1 cellular context compared by ENCODE assay signal in the genomic region with DNA sequence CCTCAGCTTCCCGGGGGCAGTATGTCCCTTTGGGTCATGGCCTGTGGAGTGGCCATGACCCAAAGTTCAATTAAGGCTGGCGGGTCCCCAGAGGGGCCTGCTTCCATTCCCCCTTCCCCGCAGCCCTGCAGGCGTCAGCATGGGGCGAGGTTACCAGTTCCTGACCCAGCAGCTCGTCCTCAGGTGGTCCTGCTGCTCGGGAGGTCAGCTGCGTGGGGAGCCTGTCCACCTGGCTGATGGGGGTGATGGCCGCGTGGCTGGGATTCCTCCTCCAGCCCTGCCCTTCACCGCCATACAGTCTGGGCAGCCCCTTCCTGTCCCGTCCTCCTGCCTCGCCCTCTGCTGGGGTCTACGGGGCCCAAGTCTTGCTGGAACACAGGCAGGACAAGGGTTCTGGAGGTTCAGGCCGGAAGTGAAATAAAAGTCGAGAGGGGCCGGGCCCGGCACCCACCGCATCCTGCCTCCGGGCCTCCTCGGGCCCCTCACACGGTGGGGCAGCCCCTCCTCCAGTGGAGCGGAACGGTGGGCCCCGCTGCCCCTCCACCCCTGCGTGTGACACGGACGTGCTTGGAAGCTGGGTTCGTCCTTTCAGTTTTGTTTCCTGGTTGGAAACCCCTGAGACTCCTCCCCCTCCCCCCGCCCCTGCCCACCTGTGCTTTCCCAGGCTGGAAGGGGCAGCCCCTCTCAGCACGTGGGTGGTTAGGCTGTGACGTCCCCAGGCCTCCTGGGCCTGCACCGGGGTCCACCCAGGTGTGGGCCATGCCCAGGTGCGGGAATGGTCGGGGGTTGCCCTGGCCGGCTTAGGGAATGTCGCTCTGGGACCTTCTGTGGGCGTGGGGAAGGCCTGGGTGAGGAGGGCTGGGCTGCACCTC.
TF ChIP-seq lines count a peak whose summit lies in the region.

No MANE protein-coding gene starts in this region.

TF ChIP-seq in HEK293, 187 proteins besides CTCF, POLR2A, EP300 and RAD21 (continued from another document):
- peak; percentile 76 for TF ChIP-seq GLIS2 (tag by site-specific recombination; IDR thresholded peaks at IDR 0.05)
- TF ChIP-seq PATZ1 (tag by site-specific recombination; IDR thresholded peaks at IDR 0.05): no peak
- TF ChIP-seq ZNF621 (tag by site-specific recombination; IDR thresholded peaks at IDR 0.05): no peak
- peak; percentile 53 for TF ChIP-seq EGR2 (tag by site-specific recombination; IDR thresholded peaks at IDR 0.05; ENCODE audit: low read depth)
- TF ChIP-seq SETDB1 (IDR thresholded peaks at IDR 0.05; ENCODE audit: insufficient read length, low read length): no peak
- no peak for TF ChIP-seq ZNF670 (tag by site-specific recombination; IDR thresholded peaks at IDR 0.05; ENCODE audit: low read depth)
- peak; percentile 64 for TF ChIP-seq ZFHX2 (tag by site-specific recombination; conservative IDR thresholded peaks at IDR 0.05)
- TF ChIP-seq, protein P1, sequence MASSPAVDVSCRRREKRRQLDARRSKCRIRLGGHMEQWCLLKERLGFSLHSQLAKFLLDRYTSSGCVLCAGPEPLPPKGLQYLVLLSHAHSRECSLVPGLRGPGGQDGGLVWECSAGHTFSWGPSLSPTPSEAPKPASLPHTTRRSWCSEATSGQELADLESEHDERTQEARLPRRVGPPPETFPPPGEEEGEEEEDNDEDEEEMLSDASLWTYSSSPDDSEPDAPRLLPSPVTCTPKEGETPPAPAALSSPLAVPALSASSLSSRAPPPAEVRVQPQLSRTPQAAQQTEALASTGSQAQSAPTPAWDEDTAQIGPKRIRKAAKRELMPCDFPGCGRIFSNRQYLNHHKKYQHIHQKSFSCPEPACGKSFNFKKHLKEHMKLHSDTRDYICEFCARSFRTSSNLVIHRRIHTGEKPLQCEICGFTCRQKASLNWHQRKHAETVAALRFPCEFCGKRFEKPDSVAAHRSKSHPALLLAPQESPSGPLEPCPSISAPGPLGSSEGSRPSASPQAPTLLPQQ (tag by site-specific recombination; IDR thresholded peaks at IDR 0.05): peak; percentile 59
- TF ChIP-seq GLIS1 (tag by site-specific recombination; IDR thresholded peaks at IDR 0.05): peak; percentile 30; the same call in 1 of the 2 replicates
